ENCODE assay signal across 10 cellular contexts in the genomic region with DNA sequence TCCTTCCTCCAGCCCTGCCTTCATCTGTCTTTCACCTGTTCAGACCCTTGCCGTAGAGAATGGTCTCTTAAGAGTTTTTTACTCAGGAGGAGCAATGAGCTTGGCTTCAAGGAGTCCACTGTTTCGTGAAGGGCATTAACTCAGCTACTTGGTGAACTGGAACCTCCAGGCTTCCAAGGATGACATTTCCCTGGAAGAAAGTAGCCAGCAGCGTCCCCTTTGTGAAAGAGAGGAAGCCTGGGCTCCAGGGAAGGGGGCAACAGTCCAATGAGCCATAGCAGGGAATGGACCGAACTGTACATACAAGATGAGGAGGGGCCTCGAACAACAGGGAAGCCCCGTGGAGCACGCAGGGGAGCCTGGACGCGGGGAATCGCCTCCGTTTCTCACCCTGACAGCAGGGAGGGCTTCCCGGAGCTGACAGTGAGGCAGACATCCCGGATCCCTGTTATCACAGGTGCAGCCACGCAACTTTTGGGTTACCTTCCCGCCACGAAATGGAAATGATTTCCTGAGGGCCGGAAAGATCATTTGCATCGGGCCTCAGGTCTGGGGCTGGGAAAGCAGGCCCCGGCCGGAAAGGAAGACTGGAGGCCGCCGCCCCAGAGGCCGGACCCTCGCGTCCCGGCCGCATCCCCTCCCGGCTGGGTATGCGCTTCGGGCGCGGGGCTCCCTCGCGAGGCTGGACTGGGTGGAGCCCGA. TPM values are rescaled to one million over a fixed set of nuclear protein-coding genes. Genes with fewer than 3 reads are reported as not detected.
DNase-seq lines count a peak whose midpoint lies in the region; ATAC-seq and TF ChIP-seq lines count a peak whose summit lies in the region.
"Had no signal": no experiment of that assay in that cellular context is flagged by ENCODE, and none has a peak within 500 bp of the region (broad histone marks: within the 10 kb centered on the region; RNA-seq: fewer than 3 reads in every experiment).

No MANE protein-coding gene starts in this region.

- intact Hi-C loops in sigmoid colon (cut with DNase I) = no loop called here

- H3K9me3 ChIP-seq in iPS DF 6.9 (ENCODE audit: control insufficient read depth, insufficient read depth, low read length) (no peaks in the 10 kb centered on the region), sigmoid colon (no peaks in the 10 kb centered on the region)

- peaks cover 8% of the 10 kb centered on the region for H3K36me3 ChIP-seq in H7 (replicated peaks; ENCODE audit: control insufficient read depth, insufficient read depth, low read length)
- no peaks in the 10 kb centered on the region for H3K36me3 ChIP-seq in iPS DF 6.9 (ENCODE audit: control insufficient read depth, insufficient read depth, low read length)
- H3K36me3 ChIP-seq in sigmoid colon = no peaks in the 10 kb centered on the region

- H3K4me1 ChIP-seq in iPS DF 6.9 (ENCODE audit: control insufficient read depth, insufficient read depth, low read length) = peaks cover 14% of the 10 kb centered on the region
- H3K4me1 ChIP-seq in sigmoid colon = peaks cover 0 to 19% (median 18%) of the 10 kb centered on the region in 4 donors

- no peak for TF ChIP-seq CTCF in VCaP (conservative IDR thresholded peaks at IDR 0.05)
- TF ChIP-seq CTCF in sigmoid colon (IDR thresholded peaks at IDR 0.05) = no peak

- H3K4me3 ChIP-seq in H7 (ENCODE audit: insufficient read depth, low read depth, low read length) = peak overlapping the region; percentile 84
- H3K4me3 ChIP-seq in iPS DF 6.9 (ENCODE audit: low read length) = peak overlapping the region; percentile 67
- H3K4me3 ChIP-seq in sigmoid colon = peak overlapping the region in 3 of 4 donors; percentile 41 to 43 (median 43)

- no peak for TF ChIP-seq EP300 in sigmoid colon (IDR thresholded peaks at IDR 0.05)

- peaks cover 20% of the 10 kb centered on the region; the same call in 1 of the 2 replicates for H3K27me3 ChIP-seq in H7 (ENCODE audit: control insufficient read depth, insufficient read depth, low read length)
- H3K27me3 ChIP-seq in iPS DF 6.9 (ENCODE audit: control insufficient read depth, insufficient read depth, low read length) = no peaks in the 10 kb centered on the region
- H3K27me3 ChIP-seq in sigmoid colon = peaks cover 22 to 58% (median 35%) of the 10 kb centered on the region in 3 donors

- ATAC-seq in GM21526 (IDR thresholded peaks at IDR 0.05; ENCODE audit: low FRiP score, unreplicated experiment) = no peak

- no CpG with 5 or more reads among the region's 35 CpGs for WGBS in iPS DF 6.9 (ENCODE audit: insufficient coverage, insufficient read length)
- 6 to 27% methylated on average over 35 of the region's 35 CpGs for WGBS in sigmoid colon, 2 donors

- DNase-seq in H7 (no peak), iPS DF 6.9 (ENCODE audit: low read depth, low spot score) (no peak), sigmoid colon (no peak), GOT3 (lab: John Stamatoyannopoulos, UW) (no peak), NCI-H2107 (lab: John Stamatoyannopoulos, UW) (no peak), SW480 (ENCODE audit: low spot score) (no peak)
- DNase-seq: KG1 had no signal

- TF ChIP-seq POLR2A in sigmoid colon (IDR thresholded peaks at IDR 0.05) = no peak

- H3K27ac ChIP-seq in VCaP (peak overlapping the region; percentile 90), iPS DF 6.9 (ENCODE audit: low read length) (no peak overlapping the region), sigmoid colon (peak overlapping the region in 1 of 4 donors; percentile 56)

RNA-seq across cellular contexts. Expression of a gene that starts 0.5 kb away (rescaled TPM):
- total RNA-seq in H7 (2014; rRNA removed; shearing (Covaris generic)) = 81.1 and 109 TPM in 2 replicates
- 1 to 10 TPM; 1.1 to 3.8 (median 1.9) TPM for total RNA-seq in sigmoid colon
- polyA plus RNA-seq in sigmoid colon = 100 to 1,000 TPM in 1 of 3 donors, 10 to 100 TPM in 2; 52.5 to 146 (median 56.5) TPM

RNA-seq across cellular contexts. Expression of a gene that starts 14.8 kb away (rescaled TPM):
- not detected in 2 replicates for total RNA-seq in H7 (2014; rRNA removed; shearing (Covaris generic))
- total RNA-seq in sigmoid colon = not detected
- polyA plus RNA-seq in sigmoid colon = 100 to 1,000 TPM; 211 to 395 (median 212) TPM
- total RNA-seq: pulmonary artery endothelial cell had no signal

RNA-seq across cellular contexts. Expression of a gene that starts 30.7 kb away (rescaled TPM):
- 2.0 and 2.1 TPM in 2 replicates for total RNA-seq in H7 (2014; rRNA removed; shearing (Covaris generic))
- not detected for total RNA-seq in sigmoid colon
- polyA plus RNA-seq in sigmoid colon = 1 to 10 TPM; 4.8 to 8.1 (median 5.2) TPM
- total RNA-seq: pulmonary artery endothelial cell had no signal

RNA-seq across cellular contexts. Expression of a gene that starts 36.1 kb away (rescaled TPM):
- total RNA-seq in H7 (2014; rRNA removed; shearing (Covaris generic)) = 28.2 and 34.6 TPM in 2 replicates
- total RNA-seq in sigmoid colon = 10 to 100 TPM in 2 of 4 donors, 1 to 10 TPM in 2; 9.1 to 25.8 (median 12.8) TPM
- 10 to 100 TPM; 46.5 to 56.4 (median 46.8) TPM for polyA plus RNA-seq in sigmoid colon

RNA-seq across cellular contexts. Expression of a gene that starts 36.4 kb away (rescaled TPM):
- 25.5 and 30.0 TPM in 2 replicates for total RNA-seq in H7 (2014; rRNA removed; shearing (Covaris generic))
- 10 to 100 TPM; 17.5 to 49.6 (median 29.9) TPM for total RNA-seq in sigmoid colon
- 10 to 100 TPM; 14.4 to 32.4 (median 28.7) TPM for polyA plus RNA-seq in sigmoid colon

Comparison
In these comparisons a context has a peak if more than half of its experiments do, and no peak if none do; other contexts are left out.
1. RNA of a gene that starts 0.5 kb away (total RNA-seq): 81.1 to 109 TPM in H7; 1.1 to 3.8 TPM in sigmoid colon; every median in the first group is over 10 times any median in the second.
2. Peak in every context shown above with its lines, with median percentiles within 50 percentile points of each other: H3K4me3 ChIP-seq.